Comparison of ENCODE assay signal across 23 cellular contexts in genomic region chr13:22563272-22563671, GRCh38.
"Had no signal": no experiment of that assay in that cellular context is flagged by ENCODE, and none has a peak within 500 bp of the region (broad histone marks: within the 10 kb centered on the region; RNA-seq: fewer than 3 reads in every experiment).

No MANE protein-coding gene starts in this region.

- FAIRE-seq: keratinocyte had no signal

- H3K27me3 ChIP-seq: colonic mucosa, esophagus squamous epithelium, gastroesophageal sphincter, heart left ventricle, hepatocyte, left lung had no signal

- H3K4me3 ChIP-seq: colonic mucosa, esophagus squamous epithelium, gastroesophageal sphincter, heart left ventricle, hepatocyte, left lung, lower lobe of right lung, mucosa of descending colon had no signal

- H3K36me3 ChIP-seq: colonic mucosa, esophagus squamous epithelium, gastroesophageal sphincter, heart left ventricle, left lung, lower lobe of right lung had no signal

- H3K4me1 ChIP-seq: colonic mucosa, esophagus squamous epithelium, gastroesophageal sphincter, heart left ventricle, left lung, lower lobe of right lung had no signal

- H2AFZ ChIP-seq: hepatocyte had no signal

- DNase-seq: colonic mucosa; cortex of kidney; effector CD8-positive, alpha-beta T cell; effector memory CD8-positive, alpha-beta T cell; erythroblast; esophagus squamous epithelium; foreskin fibroblast; foreskin melanocyte; heart left ventricle; hypothalamus; immature natural killer cell; left cardiac atrium; left lung; left ventricle myocardium superior; lower lobe of right lung; mesenchymal stem cell; mucosa of descending colon; naive B cell had no signal

- ATAC-seq: effector memory CD8-positive, alpha-beta T cell; esophagus mucosa; gastroesophageal sphincter; heart left ventricle; left cardiac atrium; left lung; left ventricle myocardium superior; lower lobe of right lung; mucosa of descending colon had no signal

- H3K4me2 ChIP-seq: hepatocyte had no signal

- H3K9me3 ChIP-seq: colonic mucosa, lower lobe of right lung, mucosa of descending colon had no signal

- H3K79me2 ChIP-seq: hepatocyte had no signal

- H3K27ac ChIP-seq: colonic mucosa, epithelial cell of prostate, esophagus squamous epithelium, gastroesophageal sphincter, heart left ventricle, hepatocyte, left lung, lower lobe of right lung had no signal
